8 cellular contexts compared by ENCODE assay signal in the genomic region with DNA sequence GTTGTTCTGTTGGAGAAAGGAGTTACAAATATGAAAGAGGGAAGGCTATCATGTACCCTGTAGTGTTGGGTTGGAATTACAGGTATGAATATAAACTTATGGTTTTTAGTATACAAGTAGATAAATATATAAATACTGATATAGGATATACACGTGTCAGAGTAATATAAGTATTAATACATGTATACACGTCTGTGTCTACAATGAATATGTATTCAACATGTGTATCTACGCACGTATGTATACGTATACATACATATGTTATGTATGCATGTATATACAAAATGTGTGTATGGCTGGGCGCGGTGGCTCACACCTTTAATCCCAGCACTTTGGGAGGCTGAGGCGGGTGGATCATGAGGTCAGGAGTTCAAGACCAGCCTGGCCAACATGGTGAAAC.
"Had no signal": no experiment of that assay in that cellular context is flagged by ENCODE, and none has a peak within 500 bp of the region (broad histone marks: within the 10 kb centered on the region; RNA-seq: fewer than 3 reads in every experiment).

No MANE protein-coding gene starts in this region.

- FAIRE-seq: G401.6, GM12878, GM12891, GM12892, GM18507, GM19239 had no signal

- ATAC-seq: GM12878 had no signal

- DNase-seq: GDM1, GF-D8 had no signal

- H3K4me3 ChIP-seq: GM12878 had no signal
